In the genomic region with DNA sequence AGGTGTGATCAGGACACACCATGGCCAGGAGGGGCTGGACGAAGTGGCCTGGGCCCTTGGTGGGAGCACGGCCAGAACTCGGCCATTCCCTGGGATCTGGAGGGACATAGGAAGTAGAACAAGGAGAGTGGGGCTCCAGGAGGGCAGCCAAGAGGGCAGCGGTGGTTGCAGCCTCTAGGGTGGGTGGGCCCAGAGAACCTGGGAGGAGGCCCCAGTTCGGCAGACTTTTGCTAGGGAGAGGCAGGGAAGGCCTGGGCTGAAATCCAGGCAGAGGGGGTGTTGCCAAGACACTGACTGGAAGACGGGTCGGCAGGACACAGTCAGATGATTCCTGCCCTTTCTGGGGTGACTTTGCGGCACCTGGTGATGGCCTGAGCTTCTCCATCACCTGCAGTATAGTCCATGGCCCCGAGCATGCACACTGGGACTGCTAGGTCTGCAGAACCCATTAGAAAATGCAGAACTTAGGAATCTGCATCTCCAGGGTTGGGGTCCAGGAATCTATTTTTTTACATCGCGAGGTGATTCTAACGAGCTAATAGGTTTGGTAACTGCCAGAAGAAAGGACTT, we compare ENCODE assay signal across 24 cellular contexts.
DNase-seq lines count a peak whose midpoint lies in the region; ATAC-seq and TF ChIP-seq lines count a peak whose summit lies in the region.
"Had no signal": no experiment of that assay in that cellular context is flagged by ENCODE, and none has a peak within 500 bp of the region (broad histone marks: within the 10 kb centered on the region; RNA-seq: fewer than 3 reads in every experiment).

No MANE protein-coding gene starts in this region.

- H3K9me3 Mint-ChIP-seq in natural killer cell: no peaks in the 10 kb centered on the region
- H3K9me3 Mint-ChIP-seq: activated B cell treated with CpG ODN at 0.5 μM for 24 hours; CD8-positive, alpha-beta T cell had no signal

- no peaks in the 10 kb centered on the region for H3K4me1 Mint-ChIP-seq in natural killer cell
- H3K4me1 Mint-ChIP-seq: activated B cell treated with CpG ODN at 0.5 μM for 24 hours had no signal

- no peak overlapping the region for H3K4me3 Mint-ChIP-seq in natural killer cell
- H3K4me3 Mint-ChIP-seq: activated B cell treated with CpG ODN at 0.5 μM for 24 hours; activated naive CD8-positive, alpha-beta T cell; CD8-positive, alpha-beta T cell; naive B cell had no signal

- DNase-seq in D341Med (ENCODE audit: low spot score): peak; percentile 26
- peak; percentile 34 for DNase-seq in H7
- peak; percentile 22 for DNase-seq in left lobe of liver (ENCODE audit: low spot score)
- DNase-seq in sigmoid colon: peak; percentile 46
- no peak for DNase-seq in NCI-H146 treated with DMSO at 0.1 percent for 48 hours (lab: John Stamatoyannopoulos, UW; ENCODE audit: unreplicated experiment)
- no peak for DNase-seq in natural killer cell
- DNase-seq: activated B cell treated with CpG ODN at 0.5 μM for 24 hours; cerebellar nuclear complex; DMS153; effector CD4-positive, alpha-beta T cell; erythroblast; foreskin melanocyte; GDM1; KG1; naive B cell; NCI-H187; NCI-H526 treated with DMSO at 0.1 percent for 48 hours; pancreas; RPMI8226; T1000 had no signal

- no peak overlapping the region for H3K27ac Mint-ChIP-seq in natural killer cell
- H3K27ac Mint-ChIP-seq: activated B cell treated with CpG ODN at 0.5 μM for 24 hours; activated naive CD8-positive, alpha-beta T cell; CD8-positive, alpha-beta T cell had no signal

- no peak for ATAC-seq in left lobe of liver
- no peak for ATAC-seq in GM21423 (IDR thresholded peaks at IDR 0.05; ENCODE audit: unreplicated experiment)
- ATAC-seq in natural killer cell: no peak
- ATAC-seq: CD8-positive, alpha-beta T cell; pancreas had no signal

- H3K27me3 ChIP-seq in H7 (ENCODE audit: control insufficient read depth, insufficient read depth, low read length): no peaks in the 10 kb centered on the region
- no peaks in the 10 kb centered on the region for H3K27me3 ChIP-seq in sigmoid colon
- H3K27me3 ChIP-seq: hepatocyte, pancreas had no signal

- WGBS in sigmoid colon, 2 donors: 60 to 80% methylated on average over 12 of the region's 12 CpGs

- no peaks in the 10 kb centered on the region for H3K36me3 Mint-ChIP-seq in natural killer cell
- H3K36me3 Mint-ChIP-seq: activated naive CD8-positive, alpha-beta T cell; CD8-positive, alpha-beta T cell had no signal

- H3K4me1 ChIP-seq in sigmoid colon: peaks cover 0 to 14% (median 7%) of the 10 kb centered on the region in 4 donors
- H3K4me1 ChIP-seq: pancreas had no signal

- TF ChIP-seq EP300 in sigmoid colon (IDR thresholded peaks at IDR 0.05): no peak

- no peaks in the 10 kb centered on the region for H3K9me3 ChIP-seq in sigmoid colon
- H3K9me3 ChIP-seq: pancreas had no signal

- H3K27ac ChIP-seq in sigmoid colon: peak overlapping the region in 2 of 4 donors; percentile 8 to 10
- H3K27ac ChIP-seq: pancreas had no signal

- no peaks in the 10 kb centered on the region for H3K36me3 ChIP-seq in H7 (replicated peaks; ENCODE audit: control insufficient read depth, insufficient read depth, low read length)
- H3K36me3 ChIP-seq in sigmoid colon: no peaks in the 10 kb centered on the region
- H3K36me3 ChIP-seq: pancreas had no signal

- TF ChIP-seq CTCF in sigmoid colon (IDR thresholded peaks at IDR 0.05): no peak
- TF ChIP-seq CTCF in natural killer cell (IDR thresholded peaks at IDR 0.05): no peak

- intact Hi-C loops in sigmoid colon (cut with DNase I) (no loop called here), natural killer cell (cut with micrococcal nuclease) (no loop called here)

- H3K27me3 Mint-ChIP-seq in natural killer cell (ENCODE audit: low read depth in 2 of 2): peaks cover 5 to 6% of the 10 kb centered on the region in 2 donors
- H3K27me3 Mint-ChIP-seq: activated B cell treated with CpG ODN at 0.5 μM for 24 hours had no signal

- TF ChIP-seq POLR2A in sigmoid colon (IDR thresholded peaks at IDR 0.05): no peak

- no peak overlapping the region for H3K4me3 ChIP-seq in H7 (ENCODE audit: insufficient read depth, low read depth, low read length)
- H3K4me3 ChIP-seq in sigmoid colon: no peak overlapping the region
- H3K4me3 ChIP-seq: hepatocyte, pancreas had no signal

Comparison
In these comparisons a context has a peak if more than half of its experiments do, and no peak if none do; other contexts are left out.
1. DNase-seq: peak in D341Med (single experiment), H7 (single experiment), left lobe of liver (single experiment) and sigmoid colon (single experiment); none in NCI-H146 treated with DMSO at 0.1 percent for 48 hours (single experiment) and natural killer cell (single experiment).